23 cellular contexts compared by ENCODE assay signal in the genomic region with DNA sequence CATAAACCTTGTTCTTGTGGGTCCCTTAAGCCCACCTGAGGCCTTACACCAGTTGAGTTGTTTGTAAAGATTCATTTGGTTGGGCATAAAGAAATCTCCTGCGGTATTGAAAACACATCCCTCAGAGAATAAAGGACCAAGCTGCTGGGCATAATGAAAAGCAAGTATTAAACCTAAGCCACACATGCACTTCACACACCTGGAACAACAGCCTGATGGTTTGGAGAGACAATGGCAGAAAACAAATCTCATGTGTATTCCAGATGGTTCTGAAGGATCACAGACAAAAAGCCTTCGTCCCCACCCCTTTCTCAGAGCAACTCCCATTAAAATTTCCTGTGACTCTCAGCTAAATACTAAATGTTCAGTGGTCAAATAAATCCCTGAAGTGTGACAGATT. TPM values are rescaled to one million over a fixed set of nuclear protein-coding genes. Genes with fewer than 3 reads are reported as not detected.
DNase-seq lines count a peak whose midpoint lies in the region; ATAC-seq, FAIRE-seq and TF ChIP-seq lines count a peak whose summit lies in the region.
"Had no signal": no experiment of that assay in that cellular context is flagged by ENCODE, and none has a peak within 500 bp of the region (broad histone marks: within the 10 kb centered on the region; RNA-seq: fewer than 3 reads in every experiment).

No MANE protein-coding gene starts in this region.

- H3K79me2 ChIP-seq in H1 (ENCODE audit: control insufficient read depth in 1 of 2, insufficient read depth in 2 of 2, low read length in 2 of 2): no peaks in the 10 kb centered on the region

- H3K23me2 ChIP-seq in H1 (ENCODE audit: low read depth, low read length): no peaks in the 10 kb centered on the region

- H2BK15ac ChIP-seq in H1 (ENCODE audit: low read length): no peak overlapping the region

- H3K4me3 ChIP-seq in HAP-1 (no peak overlapping the region), H1 (ENCODE audit: extremely low read depth in 1 of 4, insufficient read depth in 2 of 4, low read depth in 3 of 4, low read length in 4 of 4) (no peak overlapping the region), psoas muscle (no peak overlapping the region)
- H3K4me3 ChIP-seq: GM12878, SK-N-MC had no signal

- no peak for TF ChIP-seq POLR2A in H1 (IDR thresholded peaks at IDR 0.05; ENCODE audit: control extremely low read depth in 1 of 2, low read depth in 2 of 2, low read length in 2 of 2)

- DNase-seq in NCI-H1417 (lab: John Stamatoyannopoulos, UW) (peak; percentile 13 to 88 (median 60)), NCI-H1417 treated with DMSO at 0.1 percent for 48 hours (lab: John Stamatoyannopoulos, UW) (no peak), HAP-1 (ENCODE audit: low spot score in 2 of 2) (peak; percentile 67 to 80), NCI-H345 (lab: John Stamatoyannopoulos, UW) (peak; percentile 73), H1 (ENCODE audit: low read depth in 1 of 2, low spot score in 2 of 2) (no peak), EL (no peak), psoas muscle (no peak)
- DNase-seq: 8988T; Calu3; CD4-positive, alpha-beta memory T cell; DMS79 treated with DMSO at 0.1 percent for 48 hours; GOT3; HFFc6; NCI-H2029 treated with DMSO at 0.1 percent for 48 hours; NCI-H510A treated with DMSO at 0.1 percent for 48 hours had no signal

- H3K27ac ChIP-seq in H1 (ENCODE audit: low read depth, low read length) (no peak overlapping the region), psoas muscle (no peak overlapping the region)
- H3K27ac ChIP-seq: KMS-11, SK-N-MC had no signal

- no peak overlapping the region for H4K5ac ChIP-seq in H1 (ENCODE audit: insufficient read length, low read depth, low read length)

- H2BK5ac ChIP-seq in H1 (ENCODE audit: low read depth, low read length): no peak overlapping the region

- no peak overlapping the region for H2BK120ac ChIP-seq in H1 (replicated peaks; ENCODE audit: low read depth, low read length)

- H4K20me1 ChIP-seq in H1 (replicated peaks in 1 of 2; ENCODE audit: control insufficient read depth in 1 of 2, insufficient read depth in 2 of 2, low read length in 2 of 2): no peaks in the 10 kb centered on the region

- H3K18ac ChIP-seq in H1 (ENCODE audit: extremely low read depth, low read length): no peak overlapping the region

- intact Hi-C loops in psoas muscle (cut with DNase I): no loop called here

- no peak overlapping the region for H3K56ac ChIP-seq in H1 (replicated peaks; ENCODE audit: insufficient read length, low read depth, low read length)

- TF ChIP-seq RAD21 in H1 (IDR thresholded peaks at IDR 0.05 in 1 of 2, conservative IDR thresholded peaks at IDR 0.05 in 1 of 2; ENCODE audit: low read depth in 2 of 2, low read length in 2 of 2): no peak

- H3K36me3 ChIP-seq in HAP-1 (replicated peaks): no peaks in the 10 kb centered on the region
- no peaks in the 10 kb centered on the region for H3K36me3 ChIP-seq in H1 (ENCODE audit: control insufficient read depth in 2 of 4, insufficient read depth in 4 of 4, low read length in 3 of 4)
- no peaks in the 10 kb centered on the region for H3K36me3 ChIP-seq in psoas muscle (ENCODE audit: insufficient read depth in 1 of 2, low read depth in 1 of 2)

- no peak for FAIRE-seq in H1 (lab: Jason Lieb, UNC)
- FAIRE-seq: G401.6, GM12878 had no signal

- no peak overlapping the region for H3K23ac ChIP-seq in H1 (ENCODE audit: insufficient read length)

- H3K4me2 ChIP-seq in H1 (ENCODE audit: insufficient read depth in 1 of 2, low read depth in 2 of 2, low read length in 2 of 2): no peak overlapping the region
- H3K4me2 ChIP-seq: KMS-11 had no signal

- no peak overlapping the region for H4K8ac ChIP-seq in H1 (ENCODE audit: extremely low read depth, insufficient read depth, low read length)

- H3K4ac ChIP-seq in H1 (replicated peaks; ENCODE audit: insufficient read length, low read depth, low read length): no peak overlapping the region

- H3K4me1 ChIP-seq in HAP-1 (peaks cover 58% of the 10 kb centered on the region), H1 (replicated peaks in 1 of 4; ENCODE audit: control insufficient read depth in 3 of 4, insufficient read depth in 4 of 4, low read length in 3 of 4) (peaks cover 4 to 19% (median 17%) of the 10 kb centered on the region in 4 experiments; a peak in 5 of 7 replicates), psoas muscle (no peaks in the 10 kb centered on the region)

- no peak overlapping the region for H2BK20ac ChIP-seq in H1 (ENCODE audit: low read length)

- H4K91ac ChIP-seq in H1 (replicated peaks; ENCODE audit: insufficient read length, low read length): no peak overlapping the region

- no peak overlapping the region for H2AK5ac ChIP-seq in H1 (ENCODE audit: low read depth, low read length)

- POLR2A ChIA-PET in H1 (lab: Charles Lee; ENCODE audit: partially characterized antibody): no interaction called here

- WGBS in H1 (ENCODE audit: extremely low coverage in 1 of 2, insufficient coverage in 1 of 2, insufficient read length in 1 of 2, insufficient replicate concordance in 2 of 2, low coverage in 1 of 2, low lambda C conversion rate in 2 of 2, missing lambda C conversion rate in 1 of 2), 2 experiments: 63% methylated on average over 2 of the region's 2 CpGs; no CpG with 5 or more reads in 1 of the 2 experiments
- WGBS in psoas muscle, 3 donors: 33 to 38% (median 38%) methylated on average over 2 of the region's 2 CpGs

- ATAC-seq in HG03095 (IDR thresholded peaks at IDR 0.05; ENCODE audit: unreplicated experiment) (no peak), psoas muscle (no peak)
- ATAC-seq: GM12878, Panc1 had no signal

- TF ChIP-seq EP300 in H1 (IDR thresholded peaks at IDR 0.05; ENCODE audit: borderline replicate concordance in 1 of 2, low read depth in 2 of 2, low read length in 2 of 2): no peak

- no peak overlapping the region for H2BK12ac ChIP-seq in H1 (ENCODE audit: low read depth, low read length)

- in situ Hi-C loops in HAP-1 (cut with MboI; ENCODE audit: low sequenced_read_pairs): no loop called here

- H2AFZ ChIP-seq in H1 (ENCODE audit: low read length): 0 out of 2 replicates have a peak overlapping the region, but pooled peaks have one; percentile 7

- H3K79me1 ChIP-seq in H1 (ENCODE audit: low read depth, low read length): no peaks in the 10 kb centered on the region

- H3K27me3 ChIP-seq in HAP-1 (ENCODE audit: low read depth) (no peaks in the 10 kb centered on the region), H1 (replicated peaks in 1 of 4; ENCODE audit: control insufficient read depth in 3 of 4, extremely low read depth in 1 of 4, insufficient read depth in 3 of 4, low read length in 3 of 4) (peaks cover 0 to 1% (median 0%) of the 10 kb centered on the region in 4 experiments; a peak in 1 of 7 replicates), psoas muscle (ENCODE audit: insufficient read depth in 3 of 3, low read length in 2 of 3) (no peaks in the 10 kb centered on the region)

- H3K9ac ChIP-seq in H1 (replicated peaks in 1 of 4; ENCODE audit: extremely low read depth in 1 of 4, low read depth in 3 of 4, low read length in 3 of 4): no peak overlapping the region
- H3K9ac ChIP-seq: KMS-11 had no signal

- CTCF ChIA-PET in H1 (lab: Charles Lee; ENCODE audit: partially characterized antibody): interaction anchor here (1.0 kb wide), 1 partner anchor 9 kb away, joined by 4 read pairs; no protein-coding TSS in a partner anchor

- H3K9me3 ChIP-seq in HAP-1 (no peaks in the 10 kb centered on the region), H1 (ENCODE audit: insufficient read depth in 2 of 2, low read depth in 1 of 2, low read length in 1 of 2) (no peaks in the 10 kb centered on the region), psoas muscle (no peaks in the 10 kb centered on the region)

- TF ChIP-seq CTCF in H1 (IDR thresholded peaks at IDR 0.05; ENCODE audit: control extremely low read depth in 1 of 3, insufficient read depth in 1 of 3, low read depth in 1 of 3, low read length in 3 of 3): no peak
- TF ChIP-seq CTCF in psoas muscle (IDR thresholded peaks at IDR 0.05): no peak

- no peak overlapping the region for H3K14ac ChIP-seq in H1 (ENCODE audit: insufficient read length)

TF ChIP-seq in H1, 55 proteins besides CTCF, POLR2A, EP300 and RAD21 (continues in another document):
- no peak for TF ChIP-seq SIX5 (IDR thresholded peaks at IDR 0.05; ENCODE audit: low read depth, low read length)
- TF ChIP-seq, protein P1, sequence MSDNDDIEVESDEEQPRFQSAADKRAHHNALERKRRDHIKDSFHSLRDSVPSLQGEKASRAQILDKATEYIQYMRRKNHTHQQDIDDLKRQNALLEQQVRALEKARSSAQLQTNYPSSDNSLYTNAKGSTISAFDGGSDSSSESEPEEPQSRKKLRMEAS (IDR thresholded peaks at IDR 0.05): no peak
- TF ChIP-seq GTF2F1 (IDR thresholded peaks at IDR 0.05; ENCODE audit: borderline replicate concordance, low read depth, low read length): no peak
- TF ChIP-seq SAP30 (IDR thresholded peaks at IDR 0.05; ENCODE audit: insufficient read depth, insufficient replicate concordance, low read length): no peak
- no peak for TF ChIP-seq POLR2AphosphoS5 (IDR thresholded peaks at IDR 0.05; ENCODE audit: low read depth, low read length)
- TF ChIP-seq ZNF274 (IDR thresholded peaks at IDR 0.05; ENCODE audit: borderline replicate concordance, extremely low read depth, low read length): no peak
- TF ChIP-seq SIRT6 (IDR thresholded peaks at IDR 0.05; ENCODE audit: low read length): no peak
- no peak for TF ChIP-seq BRCA1 (IDR thresholded peaks at IDR 0.05; ENCODE audit: low read depth, low read length)
- TF ChIP-seq HDAC6 (IDR thresholded peaks at IDR 0.05; ENCODE audit: low read depth, low read length): no peak
- no peak for TF ChIP-seq CTBP2 (IDR thresholded peaks at IDR 0.05; ENCODE audit: borderline replicate concordance, insufficient read depth, insufficient read length, low read length)
- no peak for TF ChIP-seq RFX5 (IDR thresholded peaks at IDR 0.05; ENCODE audit: borderline replicate concordance, low read depth, low read length)
- TF ChIP-seq NANOG (IDR thresholded peaks at IDR 0.05; ENCODE audit: insufficient read depth, low read depth, low read length, poor library complexity, severe bottlenecking): no peak
- TF ChIP-seq CREB1 (IDR thresholded peaks at IDR 0.05): no peak
- TF ChIP-seq SUZ12 (IDR thresholded peaks at IDR 0.05; ENCODE audit: low read length): no peak

RNA-seq across cellular contexts. Expression of gene FEZF1, which starts 44.2 kb away (rescaled TPM):
- total RNA-seq in H1 (2021; fragmentation: NEBNext Ultra II Directional; extraction: Animal tissue kit (Norgen Biotek cat#: 25700)): 10.6 and 12.9 TPM in 2 replicates
- polyA plus RNA-seq in H1 (2011; rRNA removed): 12.7 and 15.7 TPM in 2 replicates
- polyA plus RNA-seq in H1 (2011; cell fraction: cytosol; rRNA removed): 12.5 TPM
- polyA plus RNA-seq in H1 (2011; cell fraction: nucleus; rRNA removed): 15.2 TPM
- polyA plus RNA-seq in H1 (2012, experiment 1 of 2): 11.3 to 14.4 TPM (median 12.0 TPM) in 4 replicates
- 10.3 TPM for polyA plus RNA-seq in H1 (2012, experiment 2 of 2)
- 3.6 TPM for polyA plus RNA-seq in H1 (2013, experiment 1 of 2)
- polyA plus RNA-seq in H1 (2013, experiment 2 of 2): 3.5 TPM
- 5.4 and 6.3 TPM in 2 replicates for polyA minus RNA-seq in H1 (2011; rRNA and poly(A)+ RNA removed)
- 16.6 TPM for polyA minus RNA-seq in H1 (2011; cell fraction: cytosol; rRNA and poly(A)+ RNA removed)
- polyA minus RNA-seq in H1 (2011; cell fraction: nucleus; rRNA and poly(A)+ RNA removed): 12.4 TPM
- total RNA-seq in psoas muscle: under 1 TPM in 1 of 4 donors, not detected in 3; 0.19 TPM
- polyA plus RNA-seq in psoas muscle: not detected
- total RNA-seq: Calu3; CD4-positive, alpha-beta memory T cell; GM12878; HFFc6; M059J had no signal
- polyA plus RNA-seq: BJ; CD4-positive, alpha-beta memory T cell; GM12878 had no signal

Comparison
In these comparisons a context has a peak if more than half of its experiments do, and no peak if none do; other contexts are left out.
1. DNase-seq: peak in NCI-H1417 (3 of 3), HAP-1 (2 of 2) and NCI-H345 (single experiment); none in NCI-H1417 treated with DMSO at 0.1 percent for 48 hours (single experiment), H1 (0 of 2), EL (single experiment) and psoas muscle (0 of 2).